In genomic region chr2:112540906-112541305, GRCh38 we compare ENCODE assay signal across 3 cellular contexts.
TF ChIP-seq lines count a peak whose summit lies in the region.

No MANE protein-coding gene starts in this region.

TF ChIP-seq in SK-N-SH, 30 proteins besides CTCF, POLR2A, EP300 and RAD21:
- TF ChIP-seq YY1 (IDR thresholded peaks at IDR 0.05; ENCODE audit: low read depth) = no peak
- TF ChIP-seq JUND (IDR thresholded peaks at IDR 0.05) = no peak
- TF ChIP-seq SIN3A (IDR thresholded peaks at IDR 0.05; ENCODE audit: borderline replicate concordance, low read depth, low read length) = no peak
- TF ChIP-seq REST (IDR thresholded peaks at IDR 0.05; ENCODE audit: low read depth, low read length) = no peak
- TF ChIP-seq FOXM1 (IDR thresholded peaks at IDR 0.05; ENCODE audit: low read depth) = no peak
- TF ChIP-seq RXRA (IDR thresholded peaks at IDR 0.05; ENCODE audit: borderline replicate concordance, low read depth) = no peak
- TF ChIP-seq CHD2 (IDR thresholded peaks at IDR 0.05; ENCODE audit: low read length, partially characterized antibody) = no peak
- no peak for TF ChIP-seq TCF12 (IDR thresholded peaks at IDR 0.05)
- TF ChIP-seq, protein P1, sequence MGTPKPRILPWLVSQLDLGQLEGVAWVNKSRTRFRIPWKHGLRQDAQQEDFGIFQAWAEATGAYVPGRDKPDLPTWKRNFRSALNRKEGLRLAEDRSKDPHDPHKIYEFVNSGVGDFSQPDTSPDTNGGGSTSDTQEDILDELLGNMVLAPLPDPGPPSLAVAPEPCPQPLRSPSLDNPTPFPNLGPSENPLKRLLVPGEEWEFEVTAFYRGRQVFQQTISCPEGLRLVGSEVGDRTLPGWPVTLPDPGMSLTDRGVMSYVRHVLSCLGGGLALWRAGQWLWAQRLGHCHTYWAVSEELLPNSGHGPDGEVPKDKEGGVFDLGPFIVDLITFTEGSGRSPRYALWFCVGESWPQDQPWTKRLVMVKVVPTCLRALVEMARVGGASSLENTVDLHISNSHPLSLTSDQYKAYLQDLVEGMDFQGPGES (IDR thresholded peaks at IDR 0.05; ENCODE audit: low read depth, low read length) = no peak
- TF ChIP-seq NFIC (IDR thresholded peaks at IDR 0.05; ENCODE audit: borderline replicate concordance) = no peak
- TF ChIP-seq RFX5 (IDR thresholded peaks at IDR 0.05; ENCODE audit: low read length) = no peak
- TF ChIP-seq, protein P2, sequence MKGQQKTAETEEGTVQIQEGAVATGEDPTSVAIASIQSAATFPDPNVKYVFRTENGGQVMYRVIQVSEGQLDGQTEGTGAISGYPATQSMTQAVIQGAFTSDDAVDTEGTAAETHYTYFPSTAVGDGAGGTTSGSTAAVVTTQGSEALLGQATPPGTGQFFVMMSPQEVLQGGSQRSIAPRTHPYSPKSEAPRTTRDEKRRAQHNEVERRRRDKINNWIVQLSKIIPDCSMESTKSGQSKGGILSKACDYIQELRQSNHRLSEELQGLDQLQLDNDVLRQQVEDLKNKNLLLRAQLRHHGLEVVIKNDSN (IDR thresholded peaks at IDR 0.05; ENCODE audit: borderline replicate concordance, low read depth) = no peak
- no peak for TF ChIP-seq MEF2A (IDR thresholded peaks at IDR 0.05; ENCODE audit: borderline replicate concordance, low read depth)
- TF ChIP-seq RCOR1 (IDR thresholded peaks at IDR 0.05; ENCODE audit: low read length) = no peak
- TF ChIP-seq NRF1 (IDR thresholded peaks at IDR 0.05; ENCODE audit: low read depth, low read length) = no peak
- TF ChIP-seq GATA2 (CRISPR knock-in tag; IDR thresholded peaks at IDR 0.05) = no peak
- no peak for TF ChIP-seq TEAD4 (IDR thresholded peaks at IDR 0.05; ENCODE audit: borderline replicate concordance, insufficient read depth)

TF ChIP-seq in SK-N-SH treated with all-trans-retinoic acid at 6 μM for 48 hours, 23 proteins besides CTCF, POLR2A, EP300 and RAD21:
- TF ChIP-seq RARB (CRISPR knock-in tag; IDR thresholded peaks at IDR 0.05) = no peak
- TF ChIP-seq ZNF565 (CRISPR knock-in tag; conservative IDR thresholded peaks at IDR 0.05; ENCODE audit: low read depth) = no peak
- no peak for TF ChIP-seq PPARA (CRISPR knock-in tag; IDR thresholded peaks at IDR 0.05; ENCODE audit: borderline replicate concordance)
- no peak for TF ChIP-seq SNAI2 (CRISPR knock-in tag; IDR thresholded peaks at IDR 0.05)
- TF ChIP-seq ZFP30 (CRISPR knock-in tag; IDR thresholded peaks at IDR 0.05) = no peak
- TF ChIP-seq ZFP3 (CRISPR knock-in tag; IDR thresholded peaks at IDR 0.05) = no peak
- TF ChIP-seq PATZ1 (CRISPR knock-in tag; IDR thresholded peaks at IDR 0.05; ENCODE audit: borderline replicate concordance) = no peak
- TF ChIP-seq TOX (CRISPR knock-in tag; IDR thresholded peaks at IDR 0.05; ENCODE audit: borderline replicate concordance) = no peak
- TF ChIP-seq ARNTL (CRISPR knock-in tag; IDR thresholded peaks at IDR 0.05; ENCODE audit: borderline replicate concordance, low read depth) = no peak

TF ChIP-seq in endothelial cell of umbilical vein, 7 proteins besides CTCF, POLR2A, EP300 and RAD21:
- TF ChIP-seq FOS (IDR thresholded peaks at IDR 0.05; ENCODE audit: borderline replicate concordance, insufficient read depth, low read length) (no peak), JUN (IDR thresholded peaks at IDR 0.05; ENCODE audit: borderline replicate concordance, insufficient read depth, insufficient read length, low read depth) (no peak), MYC (IDR thresholded peaks at IDR 0.05; ENCODE audit: low read depth, low read length) (no peak), EZH2 (IDR thresholded peaks at IDR 0.05; ENCODE audit: borderline replicate concordance, low read depth, low read length, severe bottlenecking) (no peak)
